In the genomic region with DNA sequence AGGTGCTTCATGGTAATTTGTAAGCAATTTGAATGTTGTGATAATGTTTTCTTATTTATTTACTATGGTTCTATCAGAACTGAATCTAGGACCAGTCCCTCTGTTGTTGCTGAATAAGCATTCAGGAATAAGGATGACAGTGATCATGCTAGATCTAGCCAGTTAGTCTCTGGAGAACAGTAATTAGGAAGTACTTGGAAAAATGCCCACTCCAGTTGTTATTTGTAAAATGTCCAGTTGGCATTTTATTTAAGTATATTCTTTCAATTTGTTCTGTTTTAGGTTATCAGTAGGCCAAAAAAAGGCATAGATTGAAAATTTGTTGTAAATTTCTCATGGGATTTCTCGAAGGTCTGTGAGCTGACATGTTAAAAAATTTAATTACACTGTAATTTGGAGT, we compare ENCODE assay signal across 20 cellular contexts.
"Had no signal": no experiment of that assay in that cellular context is flagged by ENCODE, and none has a peak within 500 bp of the region (broad histone marks: within the 10 kb centered on the region; RNA-seq: fewer than 3 reads in every experiment).

No MANE protein-coding gene starts in this region.

- DNase-seq: activated CD4-positive, alpha-beta T cell treated with anti-CD3 and anti-CD28 coated beads, Interleukin-2, amount 50 U/mL, for 48 hours; activated CD4-positive, CD25-positive, alpha-beta regulatory T cell treated with anti-CD3 and anti-CD28 coated beads, Interleukin-2, amount 50 U/mL, for 72 hours; activated gamma-delta T cell treated with Interleukin-2 at 50 U/mL for 16 hours; activated T-cell treated with anti-CD3 and anti-CD28 coated beads for 4 hours; effector CD8-positive, alpha-beta T cell; foreskin melanocyte; glutamatergic neuron; hippocampal formation; islet precursor cell; left colon; lower lobe of right lung; natural killer cell; pancreas; stimulated activated CD4-positive, alpha-beta T cell treated with anti-CD3 and anti-CD28 coated beads, Interleukin-4, amount 100 ng/mL, for 24 hours; testis had no signal

- H3K4me3 ChIP-seq: lower lobe of right lung, pancreas, testis had no signal

- H3K4me3 Mint-ChIP-seq: activated naive CD8-positive, alpha-beta T cell; activated T-helper 1 cell treated with anti-CD3 and anti-CD28 coated beads, Interleukin-12 subunit alpha, Interleukin-12 subunit beta, Interleukin-2, Interleukin-4 antibody, amounts not matched to agents 30 ng/mL and 10 ng/mL and 1 ng/mL, durations not matched to agents 14 hours and 24 hours and 36 hours; natural killer cell; stimulated activated effector memory CD8-positive, alpha-beta T cell treated with anti-CD3 and anti-CD28 coated beads, Interleukin-12 subunit alpha, Interleukin-12 subunit beta, amount 100 ng/mL, for 72 hours; type B pancreatic cell had no signal

- H3K27me3 Mint-ChIP-seq: activated naive CD8-positive, alpha-beta T cell; type B pancreatic cell had no signal

- H3K9me3 Mint-ChIP-seq: activated T-helper 1 cell treated with anti-CD3 and anti-CD28 coated beads, Interleukin-12 subunit alpha, Interleukin-12 subunit beta, Interleukin-2, Interleukin-4 antibody, amounts not matched to agents 30 ng/mL and 10 ng/mL and 1 ng/mL, durations not matched to agents 14 hours and 24 hours and 36 hours; natural killer cell; stimulated activated effector memory CD8-positive, alpha-beta T cell treated with anti-CD3 and anti-CD28 coated beads, Interleukin-12 subunit alpha, Interleukin-12 subunit beta, amount 100 ng/mL, for 72 hours; type B pancreatic cell had no signal

- H3K4me1 ChIP-seq: lower lobe of right lung, pancreas, testis had no signal

- H3K9me3 ChIP-seq: lower lobe of right lung, pancreas, testis had no signal

- H3K27me3 ChIP-seq: pancreas, testis had no signal

- H3K4me1 Mint-ChIP-seq: natural killer cell; stimulated activated effector memory CD8-positive, alpha-beta T cell treated with anti-CD3 and anti-CD28 coated beads, Interleukin-12 subunit alpha, Interleukin-12 subunit beta, amount 100 ng/mL, for 72 hours had no signal

- H3K27ac Mint-ChIP-seq: activated naive CD8-positive, alpha-beta T cell; activated T-helper 1 cell treated with anti-CD3 and anti-CD28 coated beads, Interleukin-12 subunit alpha, Interleukin-12 subunit beta, Interleukin-2, Interleukin-4 antibody, amounts not matched to agents 30 ng/mL and 10 ng/mL and 1 ng/mL, durations not matched to agents 14 hours and 24 hours and 36 hours; natural killer cell; stimulated activated effector memory CD8-positive, alpha-beta T cell treated with anti-CD3 and anti-CD28 coated beads, Interleukin-12 subunit alpha, Interleukin-12 subunit beta, amount 100 ng/mL, for 72 hours; type B pancreatic cell had no signal

- H3K36me3 ChIP-seq: lower lobe of right lung, pancreas had no signal

- H3K27ac ChIP-seq: lower lobe of right lung, pancreas, testis, VCaP had no signal

- H3K36me3 Mint-ChIP-seq: natural killer cell; stimulated activated effector memory CD8-positive, alpha-beta T cell treated with anti-CD3 and anti-CD28 coated beads, Interleukin-12 subunit alpha, Interleukin-12 subunit beta, amount 100 ng/mL, for 72 hours had no signal
